1 cellular context compared by ENCODE assay signal in genomic region chr2:138356178-138356577, GRCh38.
TF ChIP-seq lines count a peak whose summit lies in the region.

No MANE protein-coding gene starts in this region.

TF ChIP-seq in HepG2, 621 proteins besides CTCF, POLR2A, EP300 and RAD21 (continued from another document):
- no peak for TF ChIP-seq LRRFIP1 (CRISPR knock-in tag; conservative IDR thresholded peaks at IDR 0.05)
- no peak for TF ChIP-seq TCF7 (IDR thresholded peaks at IDR 0.05; ENCODE audit: low read depth)
- 0 out of 2 replicates have a peak, but pooled peaks have one; percentile 30 for TF ChIP-seq HOMEZ (CRISPR knock-in tag; IDR thresholded peaks at IDR 0.05; ENCODE audit: low read depth)
- TF ChIP-seq ZNF430 (CRISPR knock-in tag; IDR thresholded peaks at IDR 0.05): no peak
- TF ChIP-seq RAD51 (IDR thresholded peaks at IDR 0.05; ENCODE audit: borderline replicate concordance): no peak
- no peak for TF ChIP-seq LBX2 (CRISPR knock-in tag; IDR thresholded peaks at IDR 0.05; ENCODE audit: borderline replicate concordance)
- TF ChIP-seq IKZF1 (IDR thresholded peaks at IDR 0.05): no peak
